In the genomic region with DNA sequence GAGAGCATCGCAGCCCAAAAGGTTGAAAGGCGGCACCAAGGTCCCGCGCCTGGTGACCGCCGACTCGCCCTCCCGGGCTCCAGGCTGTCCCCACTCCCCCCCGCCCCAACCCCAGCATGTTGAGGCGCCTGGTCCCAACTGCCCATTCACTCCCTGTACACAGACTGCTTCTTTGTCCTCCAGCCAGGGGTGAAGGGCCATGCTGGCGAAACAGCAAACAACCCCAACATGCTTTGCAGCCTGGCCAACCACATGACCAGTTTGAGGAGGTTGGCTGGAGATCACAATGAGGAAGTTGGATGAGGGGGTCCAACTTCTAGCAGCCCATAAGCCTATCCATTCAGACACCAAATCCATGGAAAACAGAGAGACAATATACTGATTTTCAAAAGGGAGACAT, we compare ENCODE assay signal across 18 cellular contexts. TPM values are rescaled to one million over a fixed set of nuclear protein-coding genes. Genes with fewer than 3 reads are reported as not detected.
A peak's percentile ranks its signal among the peaks of the same experiment; 100 is the strongest.
DNase-seq lines count a peak whose midpoint lies in the region; ATAC-seq and TF ChIP-seq lines count a peak whose summit lies in the region.
"Had no signal": no experiment of that assay in that cellular context is flagged by ENCODE, and none has a peak within 500 bp of the region (broad histone marks: within the 10 kb centered on the region; RNA-seq: fewer than 3 reads in every experiment).

No MANE protein-coding gene starts in this region.

- DNase-seq in amygdala (lab: John Stamatoyannopoulos, UW): peak in 51 of 56 donors; percentile 28 to 92 (median 74)
- DNase-seq in inferior parietal cortex (ENCODE audit: extremely low spot score): peak; percentile 75
- no peak for DNase-seq in prostate gland (ENCODE audit: low spot score)
- DNase-seq in T-helper 9 cell: no peak
- DNase-seq in stimulated activated CD4-positive, alpha-beta T cell treated with anti-CD3 and anti-CD28 coated beads, Interleukin-12 subunit alpha, Interleukin-12 subunit beta, amount 100 ng/mL, for 4 hours: no peak
- DNase-seq: activated CD4-positive, alpha-beta T cell treated with anti-CD3 and anti-CD28 coated beads, Interleukin-2, amount 50 U/mL, for 48 hours; activated CD4-positive, CD25-positive, alpha-beta regulatory T cell; activated CD8-positive, alpha-beta memory T cell treated with anti-CD3 and anti-CD28 coated beads, Interleukin-2, amount 50 U/mL, for 48 hours; activated naive CD8-positive, alpha-beta T cell treated with anti-CD3 and anti-CD28 coated beads for 36 hours; Calu3; MV-4-11; NCI-H1694 treated with DMSO at 0.1 percent for 48 hours; NCI-H774; trophoblast cell had no signal

- H3K36me3 ChIP-seq in prostate gland: no peaks in the 10 kb centered on the region
- H3K36me3 ChIP-seq: BLaER1 treated with 17β-estradiol and CSF1 and Interleukin-3, amounts not matched to agents 10 nM and 100 nM had no signal

- TF ChIP-seq CTCF in 22Rv1 (IDR thresholded peaks at IDR 0.05): no peak
- TF ChIP-seq CTCF in prostate gland (IDR thresholded peaks at IDR 0.05): no peak

- no peak for ATAC-seq in HG03442 (IDR thresholded peaks at IDR 0.05; ENCODE audit: unreplicated experiment)
- ATAC-seq in HG03196 (IDR thresholded peaks at IDR 0.05; ENCODE audit: unreplicated experiment): no peak

- H3K27ac ChIP-seq in 22Rv1 (peak overlapping the region; percentile 70), prostate gland (peak overlapping the region; percentile 38 to 77)
- H3K27ac ChIP-seq: BLaER1 treated with 17β-estradiol and CSF1 and Interleukin-3, amounts not matched to agents 10 nM and 100 nM had no signal

- intact Hi-C loops in prostate gland (cut with DNase I): no loop called here

- no peaks in the 10 kb centered on the region for H3K27me3 ChIP-seq in prostate gland (replicated peaks; ENCODE audit: insufficient read depth)

- H3K4me3 ChIP-seq in prostate gland: no peak overlapping the region
- H3K4me3 ChIP-seq: BLaER1 treated with 17β-estradiol and CSF1 and Interleukin-3, amounts not matched to agents 10 nM and 100 nM had no signal

- WGBS in prostate gland: 90% methylated on average over 10 of the region's 11 CpGs

- no peak for TF ChIP-seq POLR2A in prostate gland (IDR thresholded peaks at IDR 0.05)

- H3K4me1 ChIP-seq in prostate gland (replicated peaks): peaks cover 31% of the 10 kb centered on the region

- no peaks in the 10 kb centered on the region for H3K9me3 ChIP-seq in prostate gland

RNA-seq across cellular contexts. Expression of a gene that starts 13.5 kb away (rescaled TPM):
- total RNA-seq in prostate gland: 10 to 100 TPM; 80.0 to 93.6 TPM

Comparison
In these comparisons a context has a peak if more than half of its experiments do, and no peak if none do; other contexts are left out.
1. DNase-seq: peak in amygdala (51 of 56) and inferior parietal cortex (single experiment); none in prostate gland (single experiment), T-helper 9 cell (single experiment) and stimulated activated CD4-positive, alpha-beta T cell treated with anti-CD3 and anti-CD28 coated beads, Interleukin-12 subunit alpha, Interleukin-12 subunit beta, amount 100 ng/mL, for 4 hours (single experiment).